ENCODE assay signal across 16 cellular contexts in genomic region chr1:103492003-103492665, GRCh38.
"Had no signal": no experiment of that assay in that cellular context is flagged by ENCODE, and none has a peak within 500 bp of the region (broad histone marks: within the 10 kb centered on the region; RNA-seq: fewer than 3 reads in every experiment).

No MANE protein-coding gene starts in this region.

- H3K9ac ChIP-seq: neural progenitor cell had no signal

- H3K9me3 Mint-ChIP-seq: activated CD4-positive, alpha-beta T cell treated with anti-CD3 and anti-CD28 coated beads, Interleukin-2, amount 10 ng/mL, durations not matched to agents 7 days and 5 days; activated naive CD8-positive, alpha-beta T cell treated with anti-CD3 and anti-CD28 coated beads, Interleukin-2, amount 10 ng/mL, durations not matched to agents 7 days and 5 days; neural progenitor cell; stimulated activated memory B cell treated with anti-CD40 and anti-IgM and Interleukin-4, amounts not matched to agents 10 μg/mL and 1 μg/mL and 100 μg/mL, for 72 hours; T-helper 2 cell treated with Interferon-gamma antibody and Interleukin-4, amounts not matched to agents 5 μg/mL and 100 μg/mL, for 36 hours had no signal

- H3K27me3 Mint-ChIP-seq: activated CD4-positive, alpha-beta T cell treated with anti-CD3 and anti-CD28 coated beads, Interleukin-2, amount 10 ng/mL, durations not matched to agents 7 days and 5 days; activated naive CD8-positive, alpha-beta T cell treated with anti-CD3 and anti-CD28 coated beads, Interleukin-2, amount 10 ng/mL, durations not matched to agents 7 days and 5 days; brain had no signal

- H2AFZ ChIP-seq: neural progenitor cell had no signal

- H3K36me3 Mint-ChIP-seq: activated naive CD8-positive, alpha-beta T cell treated with anti-CD3 and anti-CD28 coated beads, Interleukin-2, amount 10 ng/mL, durations not matched to agents 7 days and 5 days; brain; neural progenitor cell; stimulated activated memory B cell treated with anti-CD40 and anti-IgM and Interleukin-4, amounts not matched to agents 10 μg/mL and 1 μg/mL and 100 μg/mL, for 72 hours had no signal

- DNase-seq: activated CD4-positive, alpha-beta T cell treated with anti-CD3 and anti-CD28 coated beads, Interleukin-2, amount 10 ng/mL, durations not matched to agents 7 days and 5 days; activated CD8-positive, alpha-beta memory T cell treated with anti-CD3 and anti-CD28 coated beads, Interleukin-2, amount 50 U/mL, for 48 hours; activated gamma-delta T cell treated with Interleukin-2 at 50 U/mL for 16 hours; activated naive CD8-positive, alpha-beta T cell treated with anti-CD3 and anti-CD28 coated beads, Interleukin-2, amount 10 ng/mL, durations not matched to agents 7 days and 5 days; esophagus squamous epithelium; islet precursor cell; left ventricle myocardium inferior; naive B cell; ovary; stimulated activated CD4-positive, alpha-beta T cell treated with anti-CD3 and anti-CD28 coated beads, Interleukin-2, amount 100 ng/mL, for 48 hours; thyroid gland had no signal

- H3K9me3 ChIP-seq: esophagus squamous epithelium, gastroesophageal sphincter, left ventricle myocardium inferior, ovary, thyroid gland had no signal

- H3K27me3 ChIP-seq: esophagus squamous epithelium, gastroesophageal sphincter, neural progenitor cell, ovary, thyroid gland had no signal

- H3K27ac Mint-ChIP-seq: activated CD4-positive, alpha-beta T cell treated with anti-CD3 and anti-CD28 coated beads, Interleukin-2, amount 10 ng/mL, durations not matched to agents 7 days and 5 days; activated naive CD8-positive, alpha-beta T cell treated with anti-CD3 and anti-CD28 coated beads, Interleukin-2, amount 10 ng/mL, durations not matched to agents 7 days and 5 days; naive B cell; neural progenitor cell; stimulated activated memory B cell treated with anti-CD40 and anti-IgM and Interleukin-4, amounts not matched to agents 10 μg/mL and 1 μg/mL and 100 μg/mL, for 72 hours; T-helper 2 cell treated with Interferon-gamma antibody and Interleukin-4, amounts not matched to agents 5 μg/mL and 100 μg/mL, for 36 hours had no signal

- H3K4me3 Mint-ChIP-seq: activated CD4-positive, alpha-beta T cell treated with anti-CD3 and anti-CD28 coated beads, Interleukin-2, amount 10 ng/mL, durations not matched to agents 7 days and 5 days; activated naive CD8-positive, alpha-beta T cell treated with anti-CD3 and anti-CD28 coated beads, Interleukin-2, amount 10 ng/mL, durations not matched to agents 7 days and 5 days; brain; naive B cell; neural progenitor cell; stimulated activated memory B cell treated with anti-CD40 and anti-IgM and Interleukin-4, amounts not matched to agents 10 μg/mL and 1 μg/mL and 100 μg/mL, for 72 hours; T-helper 2 cell treated with Interferon-gamma antibody and Interleukin-4, amounts not matched to agents 5 μg/mL and 100 μg/mL, for 36 hours had no signal

- H3K4me1 Mint-ChIP-seq: activated CD4-positive, alpha-beta T cell treated with anti-CD3 and anti-CD28 coated beads, Interleukin-2, amount 10 ng/mL, durations not matched to agents 7 days and 5 days; activated naive CD8-positive, alpha-beta T cell treated with anti-CD3 and anti-CD28 coated beads, Interleukin-2, amount 10 ng/mL, durations not matched to agents 7 days and 5 days; brain; naive B cell; stimulated activated memory B cell treated with anti-CD40 and anti-IgM and Interleukin-4, amounts not matched to agents 10 μg/mL and 1 μg/mL and 100 μg/mL, for 72 hours had no signal

- H3K27ac ChIP-seq: esophagus squamous epithelium, gastroesophageal sphincter, left ventricle myocardium inferior, neural progenitor cell, ovary, thyroid gland had no signal

- ATAC-seq: gastroesophageal sphincter; stimulated activated memory B cell treated with anti-CD40 and anti-IgM and Interleukin-4, amounts not matched to agents 10 μg/mL and 1 μg/mL and 100 μg/mL, for 72 hours had no signal

- H3K4me2 ChIP-seq: neural progenitor cell had no signal

- H3K4me1 ChIP-seq: esophagus squamous epithelium, gastroesophageal sphincter, left ventricle myocardium inferior, neural progenitor cell, thyroid gland had no signal
